Comparison of ENCODE assay signal across 11 cellular contexts in the genomic region with DNA sequence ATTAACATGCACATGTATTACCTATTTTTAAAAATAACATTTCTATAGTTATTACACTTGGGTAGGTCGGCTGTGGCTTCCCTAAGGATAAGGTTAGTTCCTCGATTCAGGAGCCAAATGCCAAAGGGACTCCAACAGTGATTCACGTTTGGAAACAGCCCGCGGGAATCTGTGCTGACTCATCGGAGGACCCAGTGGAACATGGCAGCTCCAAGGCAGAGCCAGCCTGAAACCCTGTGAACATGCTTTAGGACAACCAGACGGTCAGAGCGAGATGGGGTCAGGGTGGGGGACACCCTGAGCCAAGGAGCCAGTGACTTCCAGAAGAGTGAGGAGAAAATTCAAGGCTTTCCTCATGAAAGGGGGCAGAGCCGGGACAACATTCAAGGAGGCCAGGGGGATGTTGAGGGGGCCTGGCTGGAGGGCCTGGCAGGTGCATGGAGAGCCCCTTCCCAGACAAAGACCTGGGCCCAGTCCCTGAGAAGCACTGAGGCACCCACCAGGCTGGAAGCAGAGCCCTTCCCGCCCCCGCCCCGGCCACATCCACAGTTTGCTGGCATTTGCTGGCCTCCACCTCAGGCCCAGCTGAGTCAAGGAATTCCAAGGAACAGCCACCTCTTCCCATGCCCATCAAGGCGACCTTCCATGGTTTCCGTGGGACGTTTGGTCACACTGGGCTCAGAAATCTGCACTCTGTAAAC.
DNase-seq lines count a peak whose midpoint lies in the region; ATAC-seq and TF ChIP-seq lines count a peak whose summit lies in the region.
"Had no signal": no experiment of that assay in that cellular context is flagged by ENCODE, and none has a peak within 500 bp of the region (broad histone marks: within the 10 kb centered on the region; RNA-seq: fewer than 3 reads in every experiment).

No MANE protein-coding gene starts in this region.

- H3K4me1 Mint-ChIP-seq in natural killer cell treated with Interleukin-12 subunit alpha and Interleukin-12 subunit beta and Interleukin-15 and Interleukin-18, amount 100 ng/mL, for 72 hours (ENCODE audit: low read depth in 2 of 2), result no peaks in the 10 kb centered on the region

- no peaks in the 10 kb centered on the region for H4K20me1 ChIP-seq in PC-9 (ENCODE audit: insufficient read depth)

- no peak overlapping the region for H3K27ac Mint-ChIP-seq in natural killer cell treated with Interleukin-12 subunit alpha and Interleukin-12 subunit beta and Interleukin-15 and Interleukin-18, amount 100 ng/mL, for 72 hours

- intact Hi-C loops in PC-9 (cut with micrococcal nuclease; ENCODE audit: unreplicated experiment), result no loop called here
- intact Hi-C loops in mucosa of descending colon (cut with DNase I, micrococcal nuclease), result no loop called here
- intact Hi-C loops in uterus (cut with DNase I; ENCODE audit: low total_unique reads), result no loop called here

- ATAC-seq in mucosa of descending colon (peak; percentile 35), HG03565 (IDR thresholded peaks at IDR 0.05; ENCODE audit: unreplicated experiment) (no peak)
- no peak for ATAC-seq in natural killer cell treated with Interleukin-12 subunit alpha and Interleukin-12 subunit beta and Interleukin-15 and Interleukin-18, amount 100 ng/mL, for 72 hours

- H3K9me3 ChIP-seq in PC-9 (ENCODE audit: insufficient read depth, low read depth) (no peaks in the 10 kb centered on the region), mucosa of descending colon (no peaks in the 10 kb centered on the region), uterus (no peaks in the 10 kb centered on the region)

- H3K27me3 ChIP-seq in PC-9 (ENCODE audit: insufficient read depth, low read depth), result no peaks in the 10 kb centered on the region
- no peaks in the 10 kb centered on the region for H3K27me3 ChIP-seq in uterus

- no peaks in the 10 kb centered on the region for H3K36me3 ChIP-seq in PC-9 (ENCODE audit: low read depth)
- no peaks in the 10 kb centered on the region for H3K36me3 ChIP-seq in mucosa of descending colon (ENCODE audit: low read depth)
- no peaks in the 10 kb centered on the region for H3K36me3 ChIP-seq in uterus

- peak overlapping the region; percentile 33 for H3K4me2 ChIP-seq in PC-9

- H3K4me1 ChIP-seq in PC-9 (replicated peaks; ENCODE audit: insufficient read depth) (peaks cover 8% of the 10 kb centered on the region; the same call in 1 of the 2 replicates), mucosa of descending colon (ENCODE audit: low read depth) (no peaks in the 10 kb centered on the region), uterus (no peaks in the 10 kb centered on the region)

- H3K9me2 ChIP-seq in PC-9 (ENCODE audit: insufficient read depth), result no peaks in the 10 kb centered on the region

- no peaks in the 10 kb centered on the region for H3K36me3 Mint-ChIP-seq in natural killer cell treated with Interleukin-12 subunit alpha and Interleukin-12 subunit beta and Interleukin-15 and Interleukin-18, amount 100 ng/mL, for 72 hours

- H3K27me3 Mint-ChIP-seq in natural killer cell treated with Interleukin-12 subunit alpha and Interleukin-12 subunit beta and Interleukin-15 and Interleukin-18, amount 100 ng/mL, for 72 hours, result no peaks in the 10 kb centered on the region

- DNase-seq in PC-9 (peak; percentile 54), epithelial cell of esophagus (ENCODE audit: low read depth) (peak; percentile 90), mucosa of descending colon (no peak), uterus (peak; percentile 67 to 70), NCI-H1930 (lab: John Stamatoyannopoulos, UW) (no peak)
- no peak for DNase-seq in stimulated activated naive CD4-positive, alpha-beta T cell treated with Interleukin-2 at 50 U/mL for 16 hours (lab: John Stamatoyannopoulos, UW)
- no peak for DNase-seq in natural killer cell treated with Interleukin-12 subunit alpha and Interleukin-12 subunit beta and Interleukin-15 and Interleukin-18, amount 100 ng/mL, for 72 hours (ENCODE audit: low spot score)
- DNase-seq: activated CD4-positive, alpha-beta T cell treated with anti-CD3 and anti-CD28 coated beads, Interleukin-2, amount 50 U/mL, for 48 hours; head of caudate nucleus; NCI-H526 treated with DMSO at 0.1 percent for 48 hours had no signal

- TF ChIP-seq CTCF in PC-9 (conservative IDR thresholded peaks at IDR 0.05), result no peak
- no peak for TF ChIP-seq CTCF in epithelial cell of esophagus (IDR thresholded peaks at IDR 0.05; ENCODE audit: insufficient read depth, low read depth, low read length, missing control alignments)
- no peak for TF ChIP-seq CTCF in mucosa of descending colon (IDR thresholded peaks at IDR 0.05)
- TF ChIP-seq CTCF in uterus (IDR thresholded peaks at IDR 0.05), result no peak

- H3K4me3 Mint-ChIP-seq in natural killer cell treated with Interleukin-12 subunit alpha and Interleukin-12 subunit beta and Interleukin-15 and Interleukin-18, amount 100 ng/mL, for 72 hours, result no peak overlapping the region

- H3F3A ChIP-seq in PC-9 (ENCODE audit: insufficient read depth, low read depth), result no peaks in the 10 kb centered on the region; the same call in 1 of the 2 replicates

- no TSS peak for BruUV-seq in PC-9 (replicated peaks; lab: Mats Ljungman, UMichigan)

- H3K27ac ChIP-seq in PC-9 (no peak overlapping the region), uterus (peak overlapping the region; percentile 81 to 86)

- peak overlapping the region; percentile 72 for H2AFZ ChIP-seq in PC-9

- no peak for TF ChIP-seq POLR2A in uterus (IDR thresholded peaks at IDR 0.05)

- H3K4me3 ChIP-seq in PC-9 (no peak overlapping the region), epithelial cell of esophagus (ENCODE audit: low read length) (no peak overlapping the region), mucosa of descending colon (no peak overlapping the region), uterus (no peak overlapping the region)

- POLR2A ChIA-PET in PC-9 (lab: Charles Lee; ENCODE audit: unreplicated experiment), result interaction anchor here (0.6 kb wide), 1 partner anchor 1155 kb away, joined by 3 read pairs; no protein-coding TSS in a partner anchor

- no peaks in the 10 kb centered on the region for H3K79me2 ChIP-seq in PC-9 (ENCODE audit: low read depth)

- CTCF ChIA-PET in PC-9 (lab: Charles Lee), result no interaction called here

- no peaks in the 10 kb centered on the region for H3K9me3 Mint-ChIP-seq in natural killer cell treated with Interleukin-12 subunit alpha and Interleukin-12 subunit beta and Interleukin-15 and Interleukin-18, amount 100 ng/mL, for 72 hours

Comparison
In these comparisons a context has a peak if more than half of its experiments do, and no peak if none do; other contexts are left out.
1. DNase-seq: peak in PC-9 (2 of 2), epithelial cell of esophagus (single experiment) and uterus (2 of 2); none in mucosa of descending colon (0 of 3), stimulated activated naive CD4-positive, alpha-beta T cell treated with Interleukin-2 at 50 U/mL for 16 hours (single experiment), NCI-H1930 (0 of 2) and natural killer cell treated with Interleukin-12 subunit alpha and Interleukin-12 subunit beta and Interleukin-15 and Interleukin-18, amount 100 ng/mL, for 72 hours (single experiment).